Comparison of ENCODE assay signal across 25 cellular contexts in genomic region chr5:132461671-132462070, GRCh38. TPM values are rescaled to one million over a fixed set of nuclear protein-coding genes. Genes with fewer than 3 reads are reported as not detected.
A peak's percentile ranks its signal among the peaks of the same experiment; 100 is the strongest.
DNase-seq lines count a peak whose midpoint lies in the region; ATAC-seq and TF ChIP-seq lines count a peak whose summit lies in the region.
"Had no signal": no experiment of that assay in that cellular context is flagged by ENCODE, and none has a peak within 500 bp of the region (broad histone marks: within the 10 kb centered on the region; RNA-seq: fewer than 3 reads in every experiment).

No MANE protein-coding gene starts in this region.

- H3K9me3 Mint-ChIP-seq in activated naive CD4-positive, alpha-beta T cell treated with anti-CD3 and anti-CD28 coated beads, Interleukin-2, amount 50 U/mL, for 24 hours: no peaks in the 10 kb centered on the region
- no peaks in the 10 kb centered on the region for H3K9me3 Mint-ChIP-seq in activated naive CD4-positive, alpha-beta T cell treated with anti-CD3 and anti-CD28 coated beads for 36 hours
- H3K9me3 Mint-ChIP-seq in T-cell (no peaks in the 10 kb centered on the region), glutamatergic neuron (ENCODE audit: unreplicated experiment) (peaks cover 14% of the 10 kb centered on the region)
- peaks cover 0 to 3% (median 0%) of the 10 kb centered on the region in 11 donors for H3K9me3 Mint-ChIP-seq in naive thymus-derived CD4-positive, alpha-beta T cell

- no peaks in the 10 kb centered on the region for H3K27me3 Mint-ChIP-seq in activated naive CD4-positive, alpha-beta T cell treated with anti-CD3 and anti-CD28 coated beads, Interleukin-2, amount 50 U/mL, for 24 hours
- H3K27me3 Mint-ChIP-seq in activated naive CD4-positive, alpha-beta T cell treated with anti-CD3 and anti-CD28 coated beads for 36 hours (ENCODE audit: low read depth): no peaks in the 10 kb centered on the region
- H3K27me3 Mint-ChIP-seq in T-cell (no peaks in the 10 kb centered on the region), glutamatergic neuron (ENCODE audit: unreplicated experiment) (peaks cover 12% of the 10 kb centered on the region)
- H3K27me3 Mint-ChIP-seq in naive thymus-derived CD4-positive, alpha-beta T cell: no peaks in the 10 kb centered on the region

- H3K4me3 ChIP-seq in naive thymus-derived CD4-positive, alpha-beta T cell (ENCODE audit: low read length): no peak overlapping the region
- H3K4me3 ChIP-seq in Peyer's patch: no peak overlapping the region
- H3K4me3 ChIP-seq: adrenal gland, HAP-1, heart right ventricle, SJSA1, upper lobe of left lung had no signal

- H3K27ac ChIP-seq in naive thymus-derived CD4-positive, alpha-beta T cell (ENCODE audit: low read depth, low read length): no peak overlapping the region
- peak overlapping the region in 2 of 4 donors; percentile 24 to 91 for H3K27ac ChIP-seq in Peyer's patch
- H3K27ac ChIP-seq: adrenal gland, brain microvascular endothelial cell, SJSA1 had no signal

- no peaks in the 10 kb centered on the region for H3K9me3 ChIP-seq in naive thymus-derived CD4-positive, alpha-beta T cell (ENCODE audit: control insufficient read depth in 2 of 3, low read length in 3 of 3)
- no peaks in the 10 kb centered on the region for H3K9me3 ChIP-seq in Peyer's patch
- H3K9me3 ChIP-seq: adrenal gland, HAP-1, heart right ventricle, SJSA1, upper lobe of left lung had no signal

- POLR2A ChIA-PET in T-cell (lab: Charles Lee) (interaction anchor here (0.6 to 1.0 kb wide), 2 partner anchors 8 to 29 kb away, joined by 3 to 4 read pairs; partner anchors contain the start of gene IRF1 (in 1 of the 2)), HEK293T (lab: Yijun Ruan, JAX) (no interaction called here)
- POLR2A ChIA-PET in naive thymus-derived CD4-positive, alpha-beta T cell (lab: Charles Lee): interaction anchor here (2.2 kb wide), 1 partner anchor 11 kb away, joined by 16 read pairs; no protein-coding TSS in a partner anchor

- no peak for ATAC-seq in T-cell (replicated peaks in 1 of 4)
- ATAC-seq in naive thymus-derived CD4-positive, alpha-beta T cell: no peak
- ATAC-seq: heart right ventricle had no signal

- intact Hi-C loops in activated naive CD4-positive, alpha-beta T cell treated with anti-CD3 and anti-CD28 coated beads for 36 hours (cut with micrococcal nuclease): no loop called here
- intact Hi-C loops in naive thymus-derived CD4-positive, alpha-beta T cell (cut with micrococcal nuclease): no loop called here

- TF ChIP-seq POLR2A in Peyer's patch (IDR thresholded peaks at IDR 0.05): no peak

- H3K36me3 Mint-ChIP-seq in activated naive CD4-positive, alpha-beta T cell treated with anti-CD3 and anti-CD28 coated beads, Interleukin-2, amount 50 U/mL, for 24 hours: peaks cover 15% of the 10 kb centered on the region
- H3K36me3 Mint-ChIP-seq in activated naive CD4-positive, alpha-beta T cell treated with anti-CD3 and anti-CD28 coated beads for 36 hours (ENCODE audit: low read depth): peaks cover 22% of the 10 kb centered on the region
- H3K36me3 Mint-ChIP-seq in T-cell (peaks cover 20% of the 10 kb centered on the region), glutamatergic neuron (ENCODE audit: unreplicated experiment) (no peaks in the 10 kb centered on the region)
- peaks cover 5 to 51% (median 13%) of the 10 kb centered on the region in 5 donors for H3K36me3 Mint-ChIP-seq in naive thymus-derived CD4-positive, alpha-beta T cell

- peaks cover 80 to 97% of the 10 kb centered on the region in 2 donors for H3K4me1 ChIP-seq in naive thymus-derived CD4-positive, alpha-beta T cell (ENCODE audit: control insufficient read depth in 2 of 2, insufficient read depth in 2 of 2, low read length in 2 of 2)
- H3K4me1 ChIP-seq in Peyer's patch: peaks cover 20 to 99% (median 71%) of the 10 kb centered on the region in 4 donors
- H3K4me1 ChIP-seq: HAP-1 had no signal

- TF ChIP-seq CTCF in Peyer's patch (IDR thresholded peaks at IDR 0.05) (no peak), glutamatergic neuron (IDR thresholded peaks at IDR 0.05; ENCODE audit: partially characterized antibody, unreplicated experiment) (no peak)

- CTCF ChIA-PET in activated naive CD4-positive, alpha-beta T cell treated with anti-CD3 and anti-CD28 coated beads for 36 hours (lab: Charles Lee): no interaction called here
- CTCF ChIA-PET in T-cell (lab: Charles Lee) (no interaction called here), HEK293T (lab: Yijun Ruan, JAX) (no interaction called here)
- CTCF ChIA-PET in naive thymus-derived CD4-positive, alpha-beta T cell (lab: Charles Lee): no interaction called here

- no peaks in the 10 kb centered on the region for H3K27me3 ChIP-seq in naive thymus-derived CD4-positive, alpha-beta T cell (ENCODE audit: control insufficient read depth in 2 of 2, insufficient read depth in 2 of 2, low read length in 2 of 2)
- H3K27me3 ChIP-seq in Peyer's patch: no peaks in the 10 kb centered on the region
- H3K27me3 ChIP-seq: adrenal gland, brain microvascular endothelial cell, heart right ventricle, SJSA1, upper lobe of left lung had no signal

- no peak for DNase-seq in activated naive CD4-positive, alpha-beta T cell treated with anti-CD3 and anti-CD28 coated beads for 36 hours
- DNase-seq in T-cell (no peak), Peyer's patch (no peak), glutamatergic neuron (no peak), HEK293T (ENCODE audit: extremely low spot score) (no peak), NCI-H2171 (lab: John Stamatoyannopoulos, UW) (no peak)
- no peak for DNase-seq in naive thymus-derived CD4-positive, alpha-beta T cell
- DNase-seq: activated CD4-positive, alpha-beta T cell treated with anti-CD3 and anti-CD28 coated beads for 48 hours; brain microvascular endothelial cell; C1 segment of cervical spinal cord; DMS 273 treated with DMSO at 0.1 percent for 48 hours; effector CD4-positive, alpha-beta T cell; foreskin fibroblast; heart right ventricle; Kasumi-1; mammary epithelial cell; MV-4-11; NCI-H146; NCI-H526; stimulated activated CD8-positive, alpha-beta memory T cell treated with anti-CD3 and anti-CD28 coated beads, Interleukin-4, amount 100 ng/mL, for 48 hours; upper lobe of left lung had no signal

- no peak overlapping the region for H3K4me3 Mint-ChIP-seq in activated naive CD4-positive, alpha-beta T cell treated with anti-CD3 and anti-CD28 coated beads, Interleukin-2, amount 50 U/mL, for 24 hours
- no peak overlapping the region for H3K4me3 Mint-ChIP-seq in activated naive CD4-positive, alpha-beta T cell treated with anti-CD3 and anti-CD28 coated beads for 36 hours
- H3K4me3 Mint-ChIP-seq in T-cell (peak overlapping the region in 1 of 3 donors; percentile 3), glutamatergic neuron (ENCODE audit: unreplicated experiment) (no peak overlapping the region)
- peak overlapping the region in 5 of 10 donors; percentile 2 to 31 (median 8) for H3K4me3 Mint-ChIP-seq in naive thymus-derived CD4-positive, alpha-beta T cell

- peaks cover 94% of the 10 kb centered on the region for H3K4me1 Mint-ChIP-seq in activated naive CD4-positive, alpha-beta T cell treated with anti-CD3 and anti-CD28 coated beads, Interleukin-2, amount 50 U/mL, for 24 hours
- H3K4me1 Mint-ChIP-seq in activated naive CD4-positive, alpha-beta T cell treated with anti-CD3 and anti-CD28 coated beads for 36 hours (ENCODE audit: low read depth): peaks cover 80% of the 10 kb centered on the region
- H3K4me1 Mint-ChIP-seq in T-cell: peaks cover 93 to 99% (median 99%) of the 10 kb centered on the region in 3 donors
- H3K4me1 Mint-ChIP-seq in naive thymus-derived CD4-positive, alpha-beta T cell: peaks cover 76 to 97% (median 93%) of the 10 kb centered on the region in 7 donors
- peaks cover 18% of the 10 kb centered on the region for H3K4me1 Mint-ChIP-seq in glutamatergic neuron (ENCODE audit: low read depth, unreplicated experiment)

- peak overlapping the region; percentile 1 for H3K27ac Mint-ChIP-seq in activated naive CD4-positive, alpha-beta T cell treated with anti-CD3 and anti-CD28 coated beads, Interleukin-2, amount 50 U/mL, for 24 hours
- H3K27ac Mint-ChIP-seq in activated naive CD4-positive, alpha-beta T cell treated with anti-CD3 and anti-CD28 coated beads for 36 hours: no peak overlapping the region
- H3K27ac Mint-ChIP-seq in T-cell: peak overlapping the region; percentile 97 to 100
- peak overlapping the region; percentile 13 to 94 (median 76) for H3K27ac Mint-ChIP-seq in naive thymus-derived CD4-positive, alpha-beta T cell
- H3K27ac Mint-ChIP-seq in glutamatergic neuron (ENCODE audit: unreplicated experiment): no peak overlapping the region

- peaks cover 0 to 4% (median 0%) of the 10 kb centered on the region in 3 experiments for H3K36me3 ChIP-seq in naive thymus-derived CD4-positive, alpha-beta T cell (ENCODE audit: control insufficient read depth in 2 of 3, insufficient read depth in 3 of 3, low read length in 3 of 3)
- no peaks in the 10 kb centered on the region for H3K36me3 ChIP-seq in Peyer's patch
- H3K36me3 ChIP-seq: adrenal gland, brain microvascular endothelial cell, HAP-1, SJSA1 had no signal

TF ChIP-seq in HEK293T, 16 proteins besides CTCF, POLR2A, EP300 and RAD21 (continues in another document):
- no peak for TF ChIP-seq HDGF (IDR thresholded peaks at IDR 0.05; ENCODE audit: borderline replicate concordance)
- no peak for TF ChIP-seq LEF1 (IDR thresholded peaks at IDR 0.05; ENCODE audit: borderline replicate concordance)
- TF ChIP-seq SUZ12 (IDR thresholded peaks at IDR 0.05): no peak
- TF ChIP-seq CTBP1 (IDR thresholded peaks at IDR 0.05; ENCODE audit: borderline replicate concordance): no peak
- TF ChIP-seq L3MBTL2 (conservative IDR thresholded peaks at IDR 0.05): no peak
- TF ChIP-seq ARNT (IDR thresholded peaks at IDR 0.05): no peak
- TF ChIP-seq ELF4 (IDR thresholded peaks at IDR 0.05): no peak
- TF ChIP-seq SP1 (IDR thresholded peaks at IDR 0.05): no peak
- no peak for TF ChIP-seq FOXM1 (IDR thresholded peaks at IDR 0.05; ENCODE audit: borderline replicate concordance)
- no peak for TF ChIP-seq NFRKB (IDR thresholded peaks at IDR 0.05)
- no peak for TF ChIP-seq ZNF384 (IDR thresholded peaks at IDR 0.05)
- no peak for TF ChIP-seq PKNOX1 (IDR thresholded peaks at IDR 0.05)

RNA-seq across cellular contexts. Expression of gene IRF1, which starts 28.9 kb away (rescaled TPM):
- 10 to 100 TPM; 84.3 to 88.4 TPM for total RNA-seq in activated naive CD4-positive, alpha-beta T cell treated with anti-CD3 and anti-CD28 coated beads for 36 hours
- total RNA-seq in T-cell (100 to 1,000 TPM; 167 to 859 (median 252) TPM), Peyer's patch (100 to 1,000 TPM in 3 of 4 donors, 10 to 100 TPM in 1; 92.7 to 152 (median 122) TPM), glutamatergic neuron (ENCODE audit: unreplicated experiment) (2.8 TPM)
- 100 to 1,000 TPM; 118 to 632 (median 549) TPM for total RNA-seq in naive thymus-derived CD4-positive, alpha-beta T cell
- polyA plus RNA-seq in naive thymus-derived CD4-positive, alpha-beta T cell: 100 to 1,000 TPM; 148 to 174 TPM

Comparison
In these comparisons a context has a peak if more than half of its experiments do, and no peak if none do; other contexts are left out.
1. H3K27ac Mint-ChIP-seq: peak in activated naive CD4-positive, alpha-beta T cell treated with anti-CD3 and anti-CD28 coated beads, Interleukin-2, amount 50 U/mL, for 24 hours (single experiment), T-cell (2 of 2) and naive thymus-derived CD4-positive, alpha-beta T cell (9 of 9); none in activated naive CD4-positive, alpha-beta T cell treated with anti-CD3 and anti-CD28 coated beads for 36 hours (single experiment) and glutamatergic neuron (single experiment).
2. RNA of gene IRF1, which starts 28.9 kb away (total RNA-seq): 118 to 632 TPM in naive thymus-derived CD4-positive, alpha-beta T cell, 167 to 859 TPM in T-cell, 92.7 to 152 TPM in Peyer's patch and 84.3 to 88.4 TPM in activated naive CD4-positive, alpha-beta T cell treated with anti-CD3 and anti-CD28 coated beads for 36 hours; 2.8 TPM in glutamatergic neuron (single experiment); every median in the first group is over 10 times any median in the second.